ENCODE assay signal across 12 cellular contexts in the genomic region with DNA sequence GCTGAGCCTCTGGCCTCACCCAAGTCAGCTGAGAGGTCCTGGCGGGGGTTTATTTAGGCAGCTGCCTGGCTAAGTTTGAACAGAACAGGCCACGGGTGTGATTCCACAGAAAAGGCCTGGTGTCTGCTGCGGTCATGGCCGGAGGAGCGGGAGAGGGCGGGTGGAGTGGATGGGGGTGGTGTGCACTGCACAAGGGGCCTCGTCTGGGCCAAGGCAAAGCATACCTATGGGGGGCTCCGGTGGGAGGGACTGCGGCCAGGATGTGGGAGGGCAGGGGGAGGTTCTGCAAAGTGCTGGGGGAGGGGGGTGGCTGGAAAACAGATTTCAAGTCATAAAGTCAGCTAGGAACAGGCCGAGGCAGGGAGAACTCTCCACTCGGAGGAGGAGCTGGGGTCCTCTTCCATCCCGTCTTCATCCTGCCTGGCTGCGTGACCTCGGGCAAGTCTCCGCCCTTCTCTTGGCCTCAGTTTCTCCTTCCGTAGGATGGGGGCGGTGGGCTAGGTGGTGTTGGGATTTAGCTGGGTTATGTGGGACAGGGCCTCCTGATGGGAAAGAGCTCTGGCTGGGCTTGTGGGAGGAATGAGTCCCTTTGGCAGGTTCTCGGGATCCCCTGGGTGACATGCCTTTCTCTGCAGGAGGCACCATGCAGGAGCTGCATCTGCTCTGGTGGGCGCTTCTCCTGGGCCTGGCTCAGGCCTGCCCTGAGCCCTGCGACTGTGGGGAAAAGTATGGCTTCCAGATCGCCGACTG. TPM values are rescaled to one million over a fixed set of nuclear protein-coding genes. Genes with fewer than 3 reads are reported as not detected.
DNase-seq lines count a peak whose midpoint lies in the region; ATAC-seq and TF ChIP-seq lines count a peak whose summit lies in the region.
"Had no signal": no experiment of that assay in that cellular context is flagged by ENCODE, and none has a peak within 500 bp of the region (broad histone marks: within the 10 kb centered on the region; RNA-seq: fewer than 3 reads in every experiment).

No MANE protein-coding gene starts in this region.

- H3K27me3 ChIP-seq in upper lobe of left lung (no peaks in the 10 kb centered on the region), WERI-Rb-1 (ENCODE audit: insufficient read depth, low read depth, severe bottlenecking) (no peaks in the 10 kb centered on the region)

- no peak overlapping the region for H3K27ac Mint-ChIP-seq in glutamatergic neuron (ENCODE audit: unreplicated experiment)
- H3K27ac Mint-ChIP-seq in nephron: peak overlapping the region; percentile 98 to 99 (median 98)
- H3K27ac Mint-ChIP-seq: natural killer cell treated with Interleukin-12 subunit alpha and Interleukin-12 subunit beta and Interleukin-15 and Interleukin-18, amount 100 ng/mL, for 72 hours had no signal

- H3K4me1 Mint-ChIP-seq in glutamatergic neuron (ENCODE audit: low read depth, unreplicated experiment) (peaks cover 43% of the 10 kb centered on the region), nephron (peaks cover 84% of the 10 kb centered on the region)

- H3K4me3 ChIP-seq in upper lobe of left lung: peak overlapping the region in 3 of 4 donors; percentile 21 to 37 (median 35)
- no peak overlapping the region for H3K4me3 ChIP-seq in WERI-Rb-1 (ENCODE audit: low read depth, low read length)

- no peaks in the 10 kb centered on the region for H3K36me3 ChIP-seq in upper lobe of left lung
- H3K36me3 ChIP-seq in WERI-Rb-1: peaks cover 5% of the 10 kb centered on the region

- H3K9me3 Mint-ChIP-seq in glutamatergic neuron (ENCODE audit: unreplicated experiment): peaks cover 9% of the 10 kb centered on the region
- no peaks in the 10 kb centered on the region for H3K9me3 Mint-ChIP-seq in nephron
- H3K9me3 Mint-ChIP-seq: HFFc6; natural killer cell treated with Interleukin-12 subunit alpha and Interleukin-12 subunit beta and Interleukin-15 and Interleukin-18, amount 100 ng/mL, for 72 hours had no signal

- 81 to 88% methylated on average over 15 to 21 of the region's 22 CpGs for WGBS in upper lobe of left lung, 2 donors

- TF ChIP-seq CTCF in glutamatergic neuron (IDR thresholded peaks at IDR 0.05; ENCODE audit: partially characterized antibody, unreplicated experiment) (no peak), nephron (IDR thresholded peaks at IDR 0.05; ENCODE audit: unreplicated experiment in 3 of 3) (no peak), upper lobe of left lung (IDR thresholded peaks at IDR 0.05) (no peak), WERI-Rb-1 (IDR thresholded peaks at IDR 0.05; ENCODE audit: low read depth, low read length) (no peak)

- DNase-seq in SHP77 (lab: John Stamatoyannopoulos, UW) (peak; percentile 21 to 46), SHP77 treated with DMSO at 0.1 percent for 48 hours (lab: John Stamatoyannopoulos, UW) (no peak), glutamatergic neuron (peak; percentile 23), upper lobe of left lung (peak in 1 of 2 donors; percentile 20), WERI-Rb-1 (no peak)
- DNase-seq: HFFc6, NCI-H526 had no signal

- peaks cover 7 to 25% (median 14%) of the 10 kb centered on the region in 4 donors for H3K4me1 ChIP-seq in upper lobe of left lung

- H3K9me3 ChIP-seq in upper lobe of left lung (no peaks in the 10 kb centered on the region), WERI-Rb-1 (ENCODE audit: severe bottlenecking) (no peaks in the 10 kb centered on the region)

- TF ChIP-seq POLR2A in upper lobe of left lung (IDR thresholded peaks at IDR 0.05): no peak

- H3K27ac ChIP-seq in upper lobe of left lung: peak overlapping the region in 3 of 4 donors; percentile 52 to 71 (median 64)
- H3K27ac ChIP-seq in WERI-Rb-1: no peak overlapping the region

- H3K36me3 Mint-ChIP-seq in glutamatergic neuron (ENCODE audit: unreplicated experiment): no peaks in the 10 kb centered on the region
- peaks cover 7% of the 10 kb centered on the region for H3K36me3 Mint-ChIP-seq in nephron (ENCODE audit: low read depth)
- H3K36me3 Mint-ChIP-seq: natural killer cell treated with Interleukin-12 subunit alpha and Interleukin-12 subunit beta and Interleukin-15 and Interleukin-18, amount 100 ng/mL, for 72 hours had no signal

- H3K4me3 Mint-ChIP-seq in glutamatergic neuron (ENCODE audit: unreplicated experiment) (no peak overlapping the region), nephron (peak overlapping the region; percentile 60 to 76 (median 66))
- H3K4me3 Mint-ChIP-seq: natural killer cell treated with Interleukin-12 subunit alpha and Interleukin-12 subunit beta and Interleukin-15 and Interleukin-18, amount 100 ng/mL, for 72 hours had no signal

- ATAC-seq in upper lobe of left lung (ENCODE audit: low FRiP score in 2 of 2) (peak; percentile 43 to 71), HG03457 (IDR thresholded peaks at IDR 0.05; ENCODE audit: unreplicated experiment) (no peak), HG02610 (IDR thresholded peaks at IDR 0.05; ENCODE audit: unreplicated experiment) (no peak)
- ATAC-seq: natural killer cell treated with Interleukin-12 subunit alpha and Interleukin-12 subunit beta and Interleukin-15 and Interleukin-18, amount 100 ng/mL, for 72 hours had no signal

- H3K27me3 Mint-ChIP-seq in glutamatergic neuron (ENCODE audit: unreplicated experiment) (peaks cover 20% of the 10 kb centered on the region), nephron (ENCODE audit: low read depth) (no peaks in the 10 kb centered on the region)

- no peak for TF ChIP-seq EP300 in upper lobe of left lung (IDR thresholded peaks at IDR 0.05)

RNA-seq across cellular contexts. Expression of gene ISLR, which starts 0.9 kb away (rescaled TPM):
- total RNA-seq in glutamatergic neuron (ENCODE audit: unreplicated experiment) (1.2 TPM), upper lobe of left lung (10 to 100 TPM; 11.5 to 48.4 (median 21.3) TPM)
- total RNA-seq: natural killer cell treated with Interleukin-12 subunit alpha and Interleukin-12 subunit beta and Interleukin-15 and Interleukin-18, amount 100 ng/mL, for 72 hours; T-helper 1 cell treated with Interleukin-12 subunit alpha and Interleukin-12 subunit beta and Interleukin-4 antibody, amounts not matched to agents 30 ng/mL and 1 ng/mL, for 36 hours had no signal

RNA-seq across cellular contexts. Expression of gene STRA6, which starts 28.2 kb away (rescaled TPM):
- 8.4 TPM for total RNA-seq in glutamatergic neuron (ENCODE audit: unreplicated experiment)
- 1 to 10 TPM in 1 of 6 donors, under 1 TPM in 2, not detected in 3; 0.22 to 3.5 (median 0.88) TPM for total RNA-seq in upper lobe of left lung
- total RNA-seq: natural killer cell treated with Interleukin-12 subunit alpha and Interleukin-12 subunit beta and Interleukin-15 and Interleukin-18, amount 100 ng/mL, for 72 hours; T-helper 1 cell treated with Interleukin-12 subunit alpha and Interleukin-12 subunit beta and Interleukin-4 antibody, amounts not matched to agents 30 ng/mL and 1 ng/mL, for 36 hours had no signal

RNA-seq across cellular contexts. Expression of gene ISLR2, which starts 44.0 kb away (rescaled TPM):
- total RNA-seq in glutamatergic neuron (ENCODE audit: unreplicated experiment): 21.1 TPM
- total RNA-seq in upper lobe of left lung: 1 to 10 TPM in 2 of 6 donors, under 1 TPM in 1, not detected in 3; under 0.01 to 2.5 (median 1.3) TPM
- total RNA-seq: natural killer cell treated with Interleukin-12 subunit alpha and Interleukin-12 subunit beta and Interleukin-15 and Interleukin-18, amount 100 ng/mL, for 72 hours; T-helper 1 cell treated with Interleukin-12 subunit alpha and Interleukin-12 subunit beta and Interleukin-4 antibody, amounts not matched to agents 30 ng/mL and 1 ng/mL, for 36 hours had no signal

Comparison
In these comparisons a context has a peak if more than half of its experiments do, and no peak if none do; other contexts are left out.
1. DNase-seq: peak in SHP77 (2 of 2) and glutamatergic neuron (single experiment); none in SHP77 treated with DMSO at 0.1 percent for 48 hours (single experiment) and WERI-Rb-1 (single experiment).
2. ATAC-seq: peak in upper lobe of left lung (2 of 2); none in HG03457 (single experiment) and HG02610 (single experiment).